In genomic region chr5:679166-679895, GRCh38 we compare ENCODE assay signal across 7 cellular contexts. TPM values are rescaled to one million over a fixed set of nuclear protein-coding genes. Genes with fewer than 3 reads are reported as not detected.
A peak's percentile ranks its signal among the peaks of the same experiment; 100 is the strongest.
DNase-seq lines count a peak whose midpoint lies in the region; ATAC-seq, FAIRE-seq and TF ChIP-seq lines count a peak whose summit lies in the region.
"Not testable (repeated sequence)": the region's sequence is repeated elsewhere in the genome, so short reads cannot be mapped to it uniquely, and the experiment has no call there.

No MANE protein-coding gene starts in this region.

- H3K23ac ChIP-seq in neuronal stem cell (ENCODE audit: low read depth, low read length, poor library complexity) = not testable (repeated sequence)

- 24% methylated on average over 7 of the region's 17 CpGs for WGBS in K562 (ENCODE audit: insufficient coverage, low coverage, missing lambda C conversion rate)
- WGBS in endodermal cell (ENCODE audit: insufficient coverage in 1 of 2, insufficient read length in 1 of 2), 2 experiments = 82% methylated on average over 12 of the region's 17 CpGs; no CpG with 5 or more reads in 1 of the 2 experiments
- WGBS in neuronal stem cell (ENCODE audit: extremely low coverage in 2 of 2, insufficient read length in 2 of 2, insufficient replicate concordance in 1 of 2), 2 donors = no CpG with 5 or more reads among the region's 17 CpGs

- not testable (repeated sequence) for TF ChIP-seq EP300 in K562 (IDR thresholded peaks at IDR 0.05; ENCODE audit: low read length)

- H2BK15ac ChIP-seq in neuronal stem cell (ENCODE audit: low read length) = not testable (repeated sequence)

- not testable (repeated sequence) for H3K36me3 ChIP-seq in H7 (replicated peaks; ENCODE audit: control insufficient read depth, insufficient read depth, low read length); K562 (ENCODE audit: control insufficient read depth, insufficient read depth, low read length); endodermal cell (ENCODE audit: control insufficient read depth, insufficient read depth, low read length); keratinocyte (ENCODE audit: control insufficient read depth in 2 of 2, extremely low read depth in 1 of 2, insufficient read depth in 2 of 2, low read length in 2 of 2); neuronal stem cell (replicated peaks in 1 of 2; ENCODE audit: control insufficient read depth in 2 of 2, insufficient read depth in 2 of 2, low read length in 2 of 2)

- dilution Hi-C loops in keratinocyte (cut with MboI; ENCODE audit: extremely low pct_ligation_motif_present, low sequenced_read_pairs) = not testable (repeated sequence)

- H3K79me2 ChIP-seq in K562 (ENCODE audit: control insufficient read depth, insufficient read depth, low read length); keratinocyte (ENCODE audit: control insufficient read depth, insufficient read depth, low read length): not testable (repeated sequence)

- not testable (repeated sequence) for TF ChIP-seq RAD21 in K562 (CRISPR knock-in tag; conservative IDR thresholded peaks at IDR 0.05 in 1 of 2, IDR thresholded peaks at IDR 0.05 in 1 of 2)

- peak overlapping the region; percentile 64 for H3K18ac ChIP-seq in neuronal stem cell (ENCODE audit: low read length)

- H3K9me3 ChIP-seq in K562 (replicated peaks; ENCODE audit: control insufficient read depth, insufficient read depth, low read depth, low read length); endodermal cell (ENCODE audit: control insufficient read depth, low read length); keratinocyte (ENCODE audit: control insufficient read depth, low read depth, low read length); neuronal stem cell (replicated peaks in 1 of 2; ENCODE audit: control insufficient read depth in 2 of 2, insufficient read depth in 1 of 2, low read depth in 1 of 2, low read length in 2 of 2): not testable (repeated sequence)

- H4K8ac ChIP-seq in neuronal stem cell (ENCODE audit: low read depth, low read length) = not testable (repeated sequence)

- not testable (repeated sequence) for H3K27ac Mint-ChIP-seq in activated CD4-positive, alpha-beta T cell treated with anti-CD3 and anti-CD28 coated beads for 36 hours; endodermal cell

- H3K27me3 Mint-ChIP-seq in activated CD4-positive, alpha-beta T cell treated with anti-CD3 and anti-CD28 coated beads for 36 hours = not testable (repeated sequence)
- peaks cover 54% of the 10 kb centered on the region for H3K27me3 Mint-ChIP-seq in endodermal cell (ENCODE audit: insufficient read depth)

- in situ Hi-C loops in K562 (cut with MboI) = loop anchor here (5.0 kb wide), 2 partner anchors 93 to 228 kb away; no protein-coding TSS in a partner anchor

- not testable (repeated sequence) for H3K9me3 Mint-ChIP-seq in activated CD4-positive, alpha-beta T cell treated with anti-CD3 and anti-CD28 coated beads for 36 hours (ENCODE audit: low read depth); endodermal cell

- H2AK5ac ChIP-seq in neuronal stem cell (ENCODE audit: low read depth, low read length) = peak overlapping the region; percentile 63

- not testable (repeated sequence) for H3K27ac ChIP-seq in K562 (ENCODE audit: extremely low read depth, low read depth, low read length); endodermal cell (ENCODE audit: low read depth, low read length); keratinocyte (ENCODE audit: control insufficient read depth, insufficient read depth, low read length); neuronal stem cell (replicated peaks; ENCODE audit: low read length)

- DNase-seq in H7 (peak; percentile 46), endodermal cell (peak; percentile 41)
- peak; percentile 1 for DNase-seq in activated CD4-positive, alpha-beta T cell treated with anti-CD3 and anti-CD28 coated beads for 36 hours
- not testable (repeated sequence) for DNase-seq in K562 (ENCODE audit: extremely low read depth in 1 of 4, low spot score in 3 of 4); keratinocyte (ENCODE audit: low read depth, low spot score); neuronal stem cell (ENCODE audit: low spot score)
- DNase-seq in stimulated activated CD8-positive, alpha-beta memory T cell treated with anti-CD3 and anti-CD28 coated beads, Interleukin-4, amount 100 ng/mL, for 48 hours = peak; percentile 10

- not testable (repeated sequence) for H3K4me1 Mint-ChIP-seq in activated CD4-positive, alpha-beta T cell treated with anti-CD3 and anti-CD28 coated beads for 36 hours; endodermal cell

- H3K14ac ChIP-seq in neuronal stem cell (ENCODE audit: low read length) = peak overlapping the region; percentile 56

- not testable (repeated sequence) for H2BK5ac ChIP-seq in neuronal stem cell (ENCODE audit: low read length)

- H3K36me3 Mint-ChIP-seq in activated CD4-positive, alpha-beta T cell treated with anti-CD3 and anti-CD28 coated beads for 36 hours (ENCODE audit: low read depth); endodermal cell (ENCODE audit: low read depth): not testable (repeated sequence)

- H3K9ac ChIP-seq in K562 (ENCODE audit: insufficient read depth in 1 of 2, low read depth in 2 of 2, low read length in 2 of 2); endodermal cell (ENCODE audit: extremely low read depth, low read length, poor library complexity, severe bottlenecking); keratinocyte (ENCODE audit: control insufficient read depth, extremely low read depth, insufficient read depth, low read length); neuronal stem cell (ENCODE audit: low read depth, low read length, poor library complexity): not testable (repeated sequence)

- intact Hi-C loops in activated CD4-positive, alpha-beta T cell treated with anti-CD3 and anti-CD28 coated beads for 36 hours (cut with DNase I, micrococcal nuclease) = not testable (repeated sequence)
- intact Hi-C loops in K562 (cut with micrococcal nuclease) = loop anchor here (10.0 kb wide), 1 partner anchor 175 kb away; the partner anchor contains the start of gene ZDHHC11

- TF ChIP-seq POLR2A in K562 (conservative IDR thresholded peaks at IDR 0.05) = not testable (repeated sequence)

- BruUV-seq in K562 (replicated peaks; lab: Mats Ljungman, UMichigan) = not testable (repeated sequence)

- H3K4me3 ChIP-seq in H7 (ENCODE audit: insufficient read depth, low read depth, low read length); K562; endodermal cell (ENCODE audit: low read length); keratinocyte (ENCODE audit: control insufficient read depth in 2 of 3, extremely low read depth in 1 of 3, insufficient read depth in 2 of 3, low read depth in 1 of 3, low read length in 3 of 3); neuronal stem cell (ENCODE audit: low read length in 2 of 2): not testable (repeated sequence)

- ATAC-seq in activated CD4-positive, alpha-beta T cell treated with anti-CD3 and anti-CD28 coated beads for 36 hours; K562: not testable (repeated sequence)

- not testable (repeated sequence) for H2BK12ac ChIP-seq in neuronal stem cell (ENCODE audit: low read length)

- H4K91ac ChIP-seq in neuronal stem cell (ENCODE audit: low read depth, low read length, poor library complexity) = not testable (repeated sequence)

- H3K9me1 ChIP-seq in K562 (ENCODE audit: control insufficient read depth, insufficient read depth, low read length); keratinocyte (ENCODE audit: control insufficient read depth, extremely low read depth, insufficient read depth, low read length): not testable (repeated sequence)

- H3K4me2 ChIP-seq in K562 (ENCODE audit: insufficient read depth, low read length); keratinocyte (ENCODE audit: control insufficient read depth, extremely low read depth, insufficient read depth, low read depth, low read length); neuronal stem cell (ENCODE audit: insufficient read depth, low read length, poor library complexity, severe bottlenecking): not testable (repeated sequence)

- peak; percentile 56 for FAIRE-seq in K562 (lab: Jason Lieb, UNC)
- FAIRE-seq in keratinocyte (lab: Jason Lieb, UNC) = peak; percentile 46

- not testable (repeated sequence) for H3K79me1 ChIP-seq in neuronal stem cell (ENCODE audit: low read depth, low read length)

- not testable (repeated sequence) for TF ChIP-seq CTCF in K562 (IDR thresholded peaks at IDR 0.05 in 2 of 3, conservative IDR thresholded peaks at IDR 0.05 in 1 of 3; ENCODE audit: insufficient read depth in 2 of 3, low read depth in 1 of 3, low read length in 3 of 3); endodermal cell (conservative IDR thresholded peaks at IDR 0.05); keratinocyte (optimal IDR thresholded peaks at IDR 0.05 in 1 of 3, IDR thresholded peaks at IDR 0.05 in 1 of 3, conservative IDR thresholded peaks at IDR 0.05 in 1 of 3; ENCODE audit: extremely low read depth in 1 of 3, insufficient read depth in 2 of 3, low read length in 3 of 3)

- H3K27me3 ChIP-seq in H7 (ENCODE audit: control insufficient read depth, insufficient read depth, low read length); keratinocyte (ENCODE audit: control insufficient read depth, extremely low read depth, insufficient read depth, low read length); neuronal stem cell (ENCODE audit: control insufficient read depth in 3 of 3, insufficient read depth in 3 of 3, low read depth in 1 of 3, low read length in 3 of 3): not testable (repeated sequence)
- peaks cover 0 to 16% of the 10 kb centered on the region in 2 experiments; a peak in 1 of 5 replicates for H3K27me3 ChIP-seq in K562 (ENCODE audit: control insufficient read depth in 2 of 2, insufficient read depth in 2 of 2, low read length in 2 of 2)
- peaks cover 37% of the 10 kb centered on the region for H3K27me3 ChIP-seq in endodermal cell (ENCODE audit: control insufficient read depth, insufficient read depth, low read length, poor library complexity, severe bottlenecking)

- POLR2A ChIA-PET in activated CD4-positive, alpha-beta T cell treated with anti-CD3 and anti-CD28 coated beads for 36 hours (lab: Charles Lee); K562 (lab: Yijun Ruan, JAX): not testable (repeated sequence)

- H3K4ac ChIP-seq in neuronal stem cell (ENCODE audit: low read length) = not testable (repeated sequence)

- H2AFZ ChIP-seq in K562 (ENCODE audit: low read depth, low read length); keratinocyte (ENCODE audit: control insufficient read depth, low read length); neuronal stem cell (ENCODE audit: low read length): not testable (repeated sequence)

- peaks cover 0 to 20% of the 10 kb centered on the region in 2 experiments; a peak in 1 of 5 replicates for H3K4me1 ChIP-seq in K562 (replicated peaks in 1 of 2; ENCODE audit: control insufficient read depth in 2 of 2, insufficient read depth in 2 of 2, low read length in 2 of 2)
- H3K4me1 ChIP-seq in endodermal cell (ENCODE audit: control insufficient read depth, insufficient read depth, low read length); keratinocyte (ENCODE audit: control insufficient read depth, extremely low read depth, insufficient read depth, low read length); neuronal stem cell (ENCODE audit: control insufficient read depth in 2 of 2, insufficient read depth in 1 of 2, low read depth in 1 of 2, low read length in 2 of 2): not testable (repeated sequence)

- H4K20me1 ChIP-seq in K562 (replicated peaks; ENCODE audit: control insufficient read depth, insufficient read depth, low read length); keratinocyte (ENCODE audit: control insufficient read depth, extremely low read depth, insufficient read depth, low read length): not testable (repeated sequence)

- CTCF ChIA-PET in activated CD4-positive, alpha-beta T cell treated with anti-CD3 and anti-CD28 coated beads for 36 hours (lab: Charles Lee) = interaction anchor here (0.6 kb wide), 1 partner anchor 342 kb away, joined by 3 read pairs; no protein-coding TSS in a partner anchor
- CTCF ChIA-PET in K562 (lab: Yijun Ruan, JAX; ENCODE audit: low intra/inter-chr PET ratio) = not testable (repeated sequence)

- H2BK120ac ChIP-seq in neuronal stem cell (ENCODE audit: low read depth, low read length) = not testable (repeated sequence)

- not testable (repeated sequence) for H3K4me3 Mint-ChIP-seq in activated CD4-positive, alpha-beta T cell treated with anti-CD3 and anti-CD28 coated beads for 36 hours; endodermal cell

RNA-seq across cellular contexts. Expression of gene TPPP, which starts 13.8 kb away (rescaled TPM):
- 0.31 and 0.92 TPM in 2 replicates for total RNA-seq in H7 (2014; rRNA removed; shearing (Covaris generic))
- under 1 TPM; 0.21 TPM for total RNA-seq in activated CD4-positive, alpha-beta T cell treated with anti-CD3 and anti-CD28 coated beads for 36 hours
- 0.11 and 0.28 TPM in 2 replicates for total RNA-seq in K562 (2011; cell fraction: chromatin; rRNA removed; ENCODE audit: low replicate concordance)
- 0.13 and 0.17 TPM in 2 replicates for total RNA-seq in K562 (2011; cell fraction: nucleolus; rRNA removed)
- total RNA-seq in K562 (2011; cell fraction: nucleoplasm; rRNA removed) = 0.15 TPM in 1 of 2 replicates, not detected in the other
- total RNA-seq in K562 (2014; rRNA removed) = not detected in 2 replicates
- total RNA-seq in K562 (2014; rRNA removed; fragmentation: Illumina TruSeq; extraction: Trizol) = not detected in 2 replicates
- not detected in 2 replicates for total RNA-seq in K562 (2015; rRNA removed; fragmentation: Illumina TruSeq; extraction: Trizol)
- total RNA-seq in K562 (2021) = 0.07 TPM in 2 replicates
- 0.01 and 0.03 TPM in 2 replicates for polyA plus RNA-seq in K562 (2011; rRNA removed)
- 0.04 and 0.06 TPM in 2 replicates for polyA plus RNA-seq in K562 (2011; cell fraction: cytosol; rRNA removed)
- polyA plus RNA-seq in K562 (2011; cell fraction: nucleus; rRNA removed) = 0.06 and 0.11 TPM in 2 replicates
- polyA plus RNA-seq in K562 (2012) = 0.21 and 0.25 TPM in 2 replicates
- polyA plus RNA-seq in K562 (2014; fragmentation: Illumina TruSeq; extraction: Trizol) = 0.01 TPM in 1 of 2 replicates, not detected in the other
- not detected for polyA plus RNA-seq in K562 (2014; fragmentation: Nextera tagmentation; extraction: Ambion mirVana)
- not detected in 2 replicates for polyA plus RNA-seq in K562 (2014; rRNA removed)
- polyA minus RNA-seq in K562 (2011; rRNA and poly(A)+ RNA removed) = 0.11 and 0.12 TPM in 2 replicates
- polyA minus RNA-seq in K562 (2011; cell fraction: cytosol; rRNA and poly(A)+ RNA removed) = not detected in 2 replicates
- not detected in 2 replicates for polyA minus RNA-seq in K562 (2011; cell fraction: nucleus; rRNA and poly(A)+ RNA removed)
- total RNA-seq in endodermal cell = under 1 TPM; 0.22 to 0.70 TPM
- 2.0 TPM for polyA plus RNA-seq in endodermal cell (2013, experiment 1 of 2)
- polyA plus RNA-seq in endodermal cell (2013, experiment 2 of 2) = 1.5 TPM
- polyA plus RNA-seq in keratinocyte = 0.88 to 2.5 TPM (median 1.1 TPM) in 3 replicates
- polyA plus RNA-seq in keratinocyte (2011; ENCODE audit: low read depth) = 1.4 TPM
- polyA plus RNA-seq in keratinocyte (2011; cell fraction: cytosol; rRNA removed) = 1.5 and 2.7 TPM in 2 replicates
- 3.6 and 4.5 TPM in 2 replicates for polyA plus RNA-seq in keratinocyte (2011; cell fraction: nucleus; rRNA removed)
- 1.6 and 2.7 TPM in 2 replicates for polyA plus RNA-seq in keratinocyte (2012; ENCODE audit: low replicate concordance)
- 1.9 to 4.3 TPM (median 2.6 TPM) in 3 replicates for polyA minus RNA-seq in keratinocyte
- 5.9 TPM for polyA minus RNA-seq in keratinocyte (2011; cell fraction: cytosol; rRNA and poly(A)+ RNA removed)
- 4.0 and 4.1 TPM in 2 replicates for polyA minus RNA-seq in keratinocyte (2011; cell fraction: nucleus; rRNA and poly(A)+ RNA removed)
- 2.2 TPM for polyA plus RNA-seq in neuronal stem cell (2013, experiment 1 of 2)
- 2.1 TPM for polyA plus RNA-seq in neuronal stem cell (2013, experiment 2 of 2)
